In genomic region chr14:100363053-100363452, GRCh38 we compare ENCODE assay signal across 1 cellular context.
TF ChIP-seq lines count a peak whose summit lies in the region.

No MANE protein-coding gene starts in this region.

TF ChIP-seq in K562, 482 proteins besides CTCF, POLR2A, EP300 and RAD21:
- TF ChIP-seq MTA1 (IDR thresholded peaks at IDR 0.05; ENCODE audit: borderline replicate concordance) (no peak), POLR2G (IDR thresholded peaks at IDR 0.05; ENCODE audit: low read depth, low read length) (0 out of 2 replicates have a peak, but pooled peaks have one; percentile 0)
TF ChIP-seq in K562: peak in this region for 1.
